ENCODE assay signal across 21 cellular contexts in genomic region chr1:182110635-182111034, GRCh38. TPM values are rescaled to one million over a fixed set of nuclear protein-coding genes. Genes with fewer than 3 reads are reported as not detected.
"Had no signal": no experiment of that assay in that cellular context is flagged by ENCODE, and none has a peak within 500 bp of the region (broad histone marks: within the 10 kb centered on the region; RNA-seq: fewer than 3 reads in every experiment).

No MANE protein-coding gene starts in this region.

- H3K36me3 Mint-ChIP-seq: brain; natural killer cell treated with Interleukin-12 subunit alpha and Interleukin-12 subunit beta and Interleukin-15 and Interleukin-18, amount 100 ng/mL, for 72 hours had no signal

- H3K4me1 ChIP-seq: colonic mucosa, foreskin keratinocyte, lower lobe of right lung, parathyroid adenoma had no signal

- H3K9me3 Mint-ChIP-seq: natural killer cell treated with Interleukin-12 subunit alpha and Interleukin-12 subunit beta and Interleukin-15 and Interleukin-18, amount 100 ng/mL, for 72 hours had no signal

- H3K27me3 Mint-ChIP-seq: brain had no signal

- H3K27ac ChIP-seq: colonic mucosa, foreskin keratinocyte, hepatocyte, lower lobe of right lung, parathyroid adenoma, VCaP had no signal

- H3K27me3 ChIP-seq: colonic mucosa, foreskin keratinocyte, hepatocyte had no signal

- H3K4me3 Mint-ChIP-seq: activated naive CD4-positive, alpha-beta T cell treated with anti-CD3 and anti-CD28 coated beads for 36 hours; activated T-cell treated with anti-CD3 and anti-CD28 coated beads, Interleukin-2, amount 50 U/mL, for 4 hours; brain; natural killer cell treated with Interleukin-12 subunit alpha and Interleukin-12 subunit beta and Interleukin-15 and Interleukin-18, amount 100 ng/mL, for 72 hours had no signal

- H3K27ac Mint-ChIP-seq: activated naive CD4-positive, alpha-beta T cell treated with anti-CD3 and anti-CD28 coated beads for 36 hours; natural killer cell treated with Interleukin-12 subunit alpha and Interleukin-12 subunit beta and Interleukin-15 and Interleukin-18, amount 100 ng/mL, for 72 hours had no signal

- H3K36me3 ChIP-seq: colonic mucosa, lower lobe of right lung had no signal

- H3K9me3 ChIP-seq: colonic mucosa, lower lobe of right lung had no signal

- H3K79me2 ChIP-seq: hepatocyte, parathyroid adenoma had no signal

- ATAC-seq: activated T-cell treated with anti-CD3 and anti-CD28 coated beads, Interleukin-2, amount 50 U/mL, for 4 hours; sciatic nerve had no signal

- H3K4me2 ChIP-seq: hepatocyte, smooth muscle cell had no signal

- H3K4me3 ChIP-seq: colonic mucosa, hepatocyte, lower lobe of right lung, smooth muscle cell had no signal

- DNase-seq: activated CD4-positive, alpha-beta T cell treated with anti-CD3 and anti-CD28 coated beads, Interleukin-2, amount 50 U/mL, for 4 hours; activated naive CD4-positive, alpha-beta T cell treated with anti-CD3 and anti-CD28 coated beads for 36 hours; activated T-cell treated with anti-CD3 and anti-CD28 coated beads, Interleukin-2, amount 50 U/mL, for 4 hours; central memory CD4-positive, alpha-beta T cell; colonic mucosa; foreskin keratinocyte; islet precursor cell; left colon; lower lobe of right lung; stimulated activated CD4-positive, alpha-beta T cell treated with anti-CD3 and anti-CD28 coated beads, Interleukin-4, amount 100 ng/mL, for 1 hour; stimulated activated naive CD4-positive, alpha-beta T cell had no signal

- H3K9ac ChIP-seq: parathyroid adenoma had no signal

RNA-seq across cellular contexts. Expression of gene ZNF648, which starts 49.1 kb away (rescaled TPM):
- total RNA-seq: activated naive CD4-positive, alpha-beta T cell treated with anti-CD3 and anti-CD28 coated beads for 36 hours; activated T-cell treated with anti-CD3 and anti-CD28 coated beads, Interleukin-2, amount 50 U/mL, for 4 hours; epithelial cell of proximal tubule; fibroblast of lung; foreskin keratinocyte; left colon; lower lobe of right lung; natural killer cell treated with Interleukin-12 subunit alpha and Interleukin-12 subunit beta and Interleukin-15 and Interleukin-18, amount 100 ng/mL, for 72 hours; smooth muscle cell had no signal
- polyA plus RNA-seq: fibroblast of lung, foreskin keratinocyte, hepatocyte, smooth muscle cell, urinary bladder had no signal
